ENCODE assay signal across 8 cellular contexts in the genomic region with DNA sequence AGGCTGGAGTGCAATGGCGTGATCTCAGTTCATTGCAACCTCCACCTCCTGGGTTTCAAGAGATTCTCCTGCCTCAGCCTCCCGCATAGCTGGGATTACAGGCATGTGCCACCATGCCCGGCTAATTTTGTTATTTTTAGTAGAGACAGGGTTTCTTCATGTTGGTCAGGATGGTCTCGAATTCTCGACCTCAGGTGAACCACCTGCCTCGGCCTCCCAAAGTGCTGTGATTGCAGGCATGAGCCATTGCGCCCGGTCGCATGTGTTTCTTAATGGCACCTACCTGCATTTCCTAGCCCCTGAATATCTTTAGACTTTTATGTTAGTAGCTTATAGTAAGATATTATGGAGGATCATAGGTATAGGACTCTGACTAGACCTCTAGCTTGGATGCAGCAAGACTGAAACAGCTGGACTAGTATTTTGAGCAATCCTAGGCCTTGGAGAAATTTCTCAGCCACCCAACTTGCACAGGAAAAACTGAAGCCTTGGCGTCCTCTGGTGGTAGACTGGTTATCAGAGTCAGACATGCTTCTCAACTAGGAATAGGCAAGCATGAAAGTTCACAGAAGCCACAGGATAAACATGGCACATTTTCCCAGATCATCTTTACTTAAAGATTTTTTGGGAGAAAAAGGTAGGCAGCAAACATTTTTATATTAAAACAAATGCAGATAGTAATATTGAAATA. TPM values are rescaled to one million over a fixed set of nuclear protein-coding genes. Genes with fewer than 3 reads are reported as not detected.
A peak's percentile ranks its signal among the peaks of the same experiment; 100 is the strongest.
DNase-seq lines count a peak whose midpoint lies in the region; ATAC-seq and TF ChIP-seq lines count a peak whose summit lies in the region.

No MANE protein-coding gene starts in this region.

- H3K27me3 ChIP-seq in Loucy (ENCODE audit: insufficient read depth, low read length, poor library complexity, severe bottlenecking) = no peaks in the 10 kb centered on the region

- H3K27ac Mint-ChIP-seq in activated CD4-positive, alpha-beta T cell treated with anti-CD3 and anti-CD28 coated beads for 36 hours = no peak overlapping the region

- H3K36me3 Mint-ChIP-seq in activated CD4-positive, alpha-beta T cell treated with anti-CD3 and anti-CD28 coated beads for 36 hours (ENCODE audit: low read depth) = peaks cover 11% of the 10 kb centered on the region

- H3K27me3 Mint-ChIP-seq in activated CD4-positive, alpha-beta T cell treated with anti-CD3 and anti-CD28 coated beads for 36 hours = no peaks in the 10 kb centered on the region

- ATAC-seq in activated CD4-positive, alpha-beta T cell treated with anti-CD3 and anti-CD28 coated beads for 36 hours = peak; percentile 60
- ATAC-seq in HG03442 (IDR thresholded peaks at IDR 0.05; ENCODE audit: unreplicated experiment) (no peak), GM18519 (IDR thresholded peaks at IDR 0.05; ENCODE audit: low FRiP score, unreplicated experiment) (no peak)

- no peak overlapping the region for H3K4me3 ChIP-seq in Loucy (ENCODE audit: low read length, poor library complexity, severe bottlenecking)

- no peaks in the 10 kb centered on the region for H3K9me3 Mint-ChIP-seq in activated CD4-positive, alpha-beta T cell treated with anti-CD3 and anti-CD28 coated beads for 36 hours (ENCODE audit: low read depth)

- H3K9me2 ChIP-seq in Loucy (replicated peaks; ENCODE audit: low read depth, low read length) = no peaks in the 10 kb centered on the region

- no peak overlapping the region for H3K4me3 Mint-ChIP-seq in activated CD4-positive, alpha-beta T cell treated with anti-CD3 and anti-CD28 coated beads for 36 hours

- no peaks in the 10 kb centered on the region for H4K20me1 ChIP-seq in Loucy (ENCODE audit: insufficient read depth, low read length, poor library complexity, severe bottlenecking)

- H3F3A ChIP-seq in Loucy (ENCODE audit: low read depth) = peaks cover 2% of the 10 kb centered on the region; the same call in 1 of the 2 replicates

- H3K4me1 Mint-ChIP-seq in activated CD4-positive, alpha-beta T cell treated with anti-CD3 and anti-CD28 coated beads for 36 hours = no peaks in the 10 kb centered on the region

- POLR2A ChIA-PET in activated CD4-positive, alpha-beta T cell treated with anti-CD3 and anti-CD28 coated beads for 36 hours (lab: Charles Lee) = interaction anchor here (0.6 to 0.7 kb wide), 3 partner anchors 22 to 166 kb away, joined by 3 to 4 read pairs (median 3); no protein-coding TSS in a partner anchor

- CTCF ChIA-PET in activated CD4-positive, alpha-beta T cell treated with anti-CD3 and anti-CD28 coated beads for 36 hours (lab: Charles Lee) = interaction anchor here (0.6 to 1.3 kb wide), 8 partner anchors 10 to 160 kb away, joined by 3 to 5 read pairs (median 3); no protein-coding TSS in a partner anchor

- peaks cover 29% of the 10 kb centered on the region; the same call in 1 of the 2 replicates for H3K36me3 ChIP-seq in Loucy (ENCODE audit: insufficient read depth, low read length)

- no peak overlapping the region for H2AFZ ChIP-seq in Loucy (ENCODE audit: low read length)

- H3K4me2 ChIP-seq in Loucy (ENCODE audit: low read depth, low read length, poor library complexity, severe bottlenecking) = no peak overlapping the region

- H3K4me1 ChIP-seq in Loucy (ENCODE audit: insufficient read depth, low read length, poor library complexity, severe bottlenecking) = peaks cover 4% of the 10 kb centered on the region

- peak overlapping the region; percentile 57 for H3K9ac ChIP-seq in Loucy (ENCODE audit: low read depth, low read length, poor library complexity, severe bottlenecking)

- DNase-seq in activated CD4-positive, alpha-beta T cell treated with anti-CD3 and anti-CD28 coated beads for 36 hours = peak; percentile 54
- DNase-seq in activated CD4-positive, alpha-beta T cell treated with anti-CD3 and anti-CD28 coated beads for 1 hour = no peak
- DNase-seq in UCSD-AML1 (lab: John Stamatoyannopoulos, UW; ENCODE audit: unreplicated experiment) = peak; percentile 21
- DNase-seq in head of caudate nucleus = peak in 36 of 42 donors; percentile 46 to 89 (median 73)
- peak; percentile 28 for DNase-seq in retina

- no peaks in the 10 kb centered on the region for H3K9me3 ChIP-seq in Loucy (ENCODE audit: insufficient read depth, low read depth, low read length)

- intact Hi-C loops in activated CD4-positive, alpha-beta T cell treated with anti-CD3 and anti-CD28 coated beads for 36 hours (cut with DNase I, micrococcal nuclease) = no loop called here
- intact Hi-C loops in head of caudate nucleus (cut with DNase I) = no loop called here

- no peaks in the 10 kb centered on the region for H3K79me2 ChIP-seq in Loucy (ENCODE audit: insufficient read depth, low read length)

- TF ChIP-seq CTCF in Loucy (conservative IDR thresholded peaks at IDR 0.05; ENCODE audit: low read length) = peak; percentile 99

RNA-seq across cellular contexts. Expression of a gene that starts 22.7 kb away (rescaled TPM):
- total RNA-seq in activated CD4-positive, alpha-beta T cell treated with anti-CD3 and anti-CD28 coated beads for 36 hours = under 1 TPM in 1 of 2 experiments, not detected in 1; 0.14 TPM

RNA-seq across cellular contexts. Expression of a gene that starts 25.5 kb away (rescaled TPM):
- 100 to 1,000 TPM in 1 of 2 experiments, 10 to 100 TPM in 1; 94.8 to 138 TPM for total RNA-seq in activated CD4-positive, alpha-beta T cell treated with anti-CD3 and anti-CD28 coated beads for 36 hours

RNA-seq across cellular contexts. Expression of a gene that starts 30.4 kb away (rescaled TPM):
- total RNA-seq in activated CD4-positive, alpha-beta T cell treated with anti-CD3 and anti-CD28 coated beads for 36 hours = under 1 TPM in 1 of 2 experiments, not detected in 1; 0.11 TPM

RNA-seq across cellular contexts. Expression of a gene that starts 38.0 kb away (rescaled TPM):
- 100 to 1,000 TPM in 1 of 2 experiments, 10 to 100 TPM in 1; 96.9 to 108 TPM for total RNA-seq in activated CD4-positive, alpha-beta T cell treated with anti-CD3 and anti-CD28 coated beads for 36 hours

RNA-seq across cellular contexts. Expression of a gene that starts 38.1 kb away (rescaled TPM):
- 10 to 100 TPM; 11.9 to 18.4 TPM for total RNA-seq in activated CD4-positive, alpha-beta T cell treated with anti-CD3 and anti-CD28 coated beads for 36 hours
